Comparison of ENCODE assay signal across 8 cellular contexts in the genomic region with DNA sequence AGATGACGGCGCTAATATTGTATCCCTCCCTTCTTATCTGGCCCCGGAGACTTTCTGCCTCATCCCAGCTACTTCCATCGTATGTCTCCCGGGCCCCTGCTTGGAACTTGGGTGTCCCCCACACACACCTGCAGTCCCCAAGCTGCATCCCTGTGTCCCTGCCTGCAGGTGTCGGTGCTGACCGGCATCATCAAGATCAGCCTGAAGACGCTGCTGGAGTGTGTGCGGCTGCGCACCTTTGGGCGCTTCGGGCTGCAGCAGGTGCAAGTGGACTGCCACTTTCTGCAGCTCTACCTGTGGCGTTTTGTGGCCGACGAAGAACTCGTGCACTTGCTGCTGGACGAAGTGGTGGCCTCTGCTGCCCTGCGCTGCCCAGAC. TPM values are rescaled to one million over a fixed set of nuclear protein-coding genes. Genes with fewer than 3 reads are reported as not detected.
DNase-seq lines count a peak whose midpoint lies in the region; ATAC-seq, FAIRE-seq and TF ChIP-seq lines count a peak whose summit lies in the region.

No MANE protein-coding gene starts in this region.

- no peaks in the 10 kb centered on the region for H3K27me3 ChIP-seq in HUES64 (ENCODE audit: insufficient read depth, low read length)

- peaks cover 25% of the 10 kb centered on the region; the same call in 2 of the 3 replicates for H3K4me1 ChIP-seq in A549
- H3K4me1 ChIP-seq in HUES64 (ENCODE audit: insufficient read depth, low read length): peaks cover 7% of the 10 kb centered on the region; the same call in 1 of the 2 replicates

- no peak for TF ChIP-seq POLR2A in A549 (IDR thresholded peaks at IDR 0.05; ENCODE audit: low read length)

- peaks cover 21% of the 10 kb centered on the region for H3K36me3 ChIP-seq in HUES64 (ENCODE audit: insufficient read depth, low read length)

- H3K9me3 Mint-ChIP-seq in central memory CD8-positive, alpha-beta T cell: no peaks in the 10 kb centered on the region
- H3K9me3 Mint-ChIP-seq in neural crest cell: no peaks in the 10 kb centered on the region
- no peaks in the 10 kb centered on the region for H3K9me3 Mint-ChIP-seq in activated naive CD4-positive, alpha-beta T cell treated with anti-CD3 and anti-CD28 coated beads for 36 hours

- POLR2A ChIA-PET in A549 (lab: Yijun Ruan, JAX): interaction anchor here (0.6 to 3.4 kb wide), 13 partner anchors 8 to 267 kb away, joined by 3 to 24 read pairs (median 3); partner anchors contain the start of genes ARL2, CDC42BPG, DPF2 and FAU

- peaks cover 27% of the 10 kb centered on the region for H3K36me3 Mint-ChIP-seq in central memory CD8-positive, alpha-beta T cell (ENCODE audit: insufficient read depth)
- peaks cover under 1% of the 10 kb centered on the region for H3K36me3 Mint-ChIP-seq in neural crest cell (ENCODE audit: low read depth)
- peaks cover 2% of the 10 kb centered on the region for H3K36me3 Mint-ChIP-seq in activated naive CD4-positive, alpha-beta T cell treated with anti-CD3 and anti-CD28 coated beads for 36 hours (ENCODE audit: low read depth)

- TF ChIP-seq EP300 in A549 (IDR thresholded peaks at IDR 0.05): no peak

- 80% methylated on average over 18 of the region's 18 CpGs for WGBS in A549 (ENCODE audit: missing lambda C conversion rate)
- 92% methylated on average over 18 of the region's 18 CpGs for WGBS in HUES64

- H3K9me3 ChIP-seq in A549 (no peaks in the 10 kb centered on the region), HUES64 (ENCODE audit: insufficient read depth, low read depth, low read length) (no peaks in the 10 kb centered on the region)

- no peak overlapping the region for H3K4me3 ChIP-seq in A549
- H3K4me3 ChIP-seq in HUES64 (ENCODE audit: low read length): peak overlapping the region; percentile 25

- no peaks in the 10 kb centered on the region for H3K27me3 Mint-ChIP-seq in central memory CD8-positive, alpha-beta T cell
- H3K27me3 Mint-ChIP-seq in neural crest cell (ENCODE audit: low read depth): peaks cover 8% of the 10 kb centered on the region
- H3K27me3 Mint-ChIP-seq in activated naive CD4-positive, alpha-beta T cell treated with anti-CD3 and anti-CD28 coated beads for 36 hours (ENCODE audit: low read depth): no peaks in the 10 kb centered on the region

- no peak for TF ChIP-seq RAD21 in A549 (conservative IDR thresholded peaks at IDR 0.05 in 1 of 2, IDR thresholded peaks at IDR 0.05 in 1 of 2)

- H3K4me3 Mint-ChIP-seq in central memory CD8-positive, alpha-beta T cell: peak overlapping the region; percentile 95
- peak overlapping the region; percentile 99 for H3K4me3 Mint-ChIP-seq in neural crest cell
- no peak overlapping the region for H3K4me3 Mint-ChIP-seq in activated naive CD4-positive, alpha-beta T cell treated with anti-CD3 and anti-CD28 coated beads for 36 hours

- DNase-seq in A549 (ENCODE audit: low read depth in 1 of 2, low spot score in 1 of 2) (no peak), neural crest cell (ENCODE audit: low read depth, low spot score) (no peak), globus pallidus (ENCODE audit: low spot score) (no peak), glomerular visceral epithelial cell (ENCODE audit: extremely low spot score) (no peak), NCI-H1417 treated with DMSO at 0.1 percent for 48 hours (lab: John Stamatoyannopoulos, UW) (no peak)
- DNase-seq in central memory CD8-positive, alpha-beta T cell (ENCODE audit: low spot score in 2 of 2): no peak
- DNase-seq in activated naive CD4-positive, alpha-beta T cell treated with anti-CD3 and anti-CD28 coated beads for 36 hours: no peak

- CTCF ChIA-PET in A549 (lab: Yijun Ruan, JAX): interaction anchor here (0.6 to 6.6 kb wide), 33 partner anchors 9 to 398 kb away, joined by 3 to 153 read pairs (median 6); partner anchors contain the start of genes ARL2, CDCA5, FAU and MRPL49
- CTCF ChIA-PET in activated naive CD4-positive, alpha-beta T cell treated with anti-CD3 and anti-CD28 coated beads for 36 hours (lab: Charles Lee): interaction anchor here (0.9 to 4.1 kb wide), 20 partner anchors 8 to 325 kb away, joined by 3 to 41 read pairs (median 6); partner anchors contain the start of genes ARL2, CAPN1, CDC42EP2 and DPF2

- no peak overlapping the region for H3K9ac ChIP-seq in HUES64 (ENCODE audit: low read depth, low read length)

- peak overlapping the region; percentile 98 for H3K27ac Mint-ChIP-seq in central memory CD8-positive, alpha-beta T cell (ENCODE audit: low read depth)
- no peak overlapping the region for H3K27ac Mint-ChIP-seq in neural crest cell (ENCODE audit: unreplicated experiment)
- no peak overlapping the region for H3K27ac Mint-ChIP-seq in activated naive CD4-positive, alpha-beta T cell treated with anti-CD3 and anti-CD28 coated beads for 36 hours

- TF ChIP-seq CTCF in A549 (IDR thresholded peaks at IDR 0.05) (no peak), neural crest cell (conservative IDR thresholded peaks at IDR 0.05) (no peak)

- peak overlapping the region; percentile 100; the same call in 2 of the 3 replicates for H3K4me2 ChIP-seq in A549

- H3K4me1 Mint-ChIP-seq in central memory CD8-positive, alpha-beta T cell: peaks cover 33% of the 10 kb centered on the region
- H3K4me1 Mint-ChIP-seq in neural crest cell: peaks cover 27% of the 10 kb centered on the region
- peaks cover 45% of the 10 kb centered on the region for H3K4me1 Mint-ChIP-seq in activated naive CD4-positive, alpha-beta T cell treated with anti-CD3 and anti-CD28 coated beads for 36 hours (ENCODE audit: low read depth)

- ATAC-seq in A549: no peak
- ATAC-seq in central memory CD8-positive, alpha-beta T cell (replicated peaks; ENCODE audit: extremely low read depth, poor library complexity, severe bottlenecking): no peak

- intact Hi-C loops in activated naive CD4-positive, alpha-beta T cell treated with anti-CD3 and anti-CD28 coated beads for 36 hours (cut with micrococcal nuclease): loop anchor here (2.0 to 5.0 kb wide), 3 partner anchors 70 to 221 kb away; partner anchors contain the start of genes DPF2, POLA2 and SAC3D1

- FAIRE-seq in A549 (lab: Jason Lieb, UNC): no peak

- no peak overlapping the region for H3K27ac ChIP-seq in A549
- no peak overlapping the region for H3K27ac ChIP-seq in HUES64 (ENCODE audit: low read depth, low read length)

TF ChIP-seq in A549, 52 proteins besides CTCF, POLR2A, EP300 and RAD21 (continues in another document):
- no peak for TF ChIP-seq CEBPB (IDR thresholded peaks at IDR 0.05)
- no peak for TF ChIP-seq CBX8 (IDR thresholded peaks at IDR 0.05)
- no peak for TF ChIP-seq CHD4 (IDR thresholded peaks at IDR 0.05; ENCODE audit: borderline replicate concordance)
- TF ChIP-seq MAZ (IDR thresholded peaks at IDR 0.05; ENCODE audit: borderline replicate concordance, low read depth, low read length): no peak
- TF ChIP-seq RCOR1 (IDR thresholded peaks at IDR 0.05; ENCODE audit: low read depth, low read length): no peak

RNA-seq across cellular contexts. Expression of gene TM7SF2, which starts 0.5 kb away (rescaled TPM):
- polyA plus RNA-seq in A549 (2011; rRNA removed) (8.2 and 9.6 TPM in 2 replicates), A549 (2017; fragmentation: RNase III; extraction: RNeasy Plus Mini Kit Qiagen cat#74134 plus additional on column Dnase treatment) (6.9 to 9.7 TPM (median 8.2 TPM) in 3 replicates)
- 7.9 and 10.1 TPM in 2 replicates for polyA plus RNA-seq in A549 (2012; cell fraction: cytosol; rRNA removed)
- polyA plus RNA-seq in A549 (2012; cell fraction: nucleus; rRNA removed): 31.1 and 39.4 TPM in 2 replicates
- 8.6 and 19.4 TPM in 2 replicates for polyA minus RNA-seq in A549 (2011; rRNA and poly(A)+ RNA removed)
- polyA plus RNA-seq in HUES64 (2013, experiment 1 of 2): 52.4 TPM
- polyA plus RNA-seq in HUES64 (2013, experiment 2 of 2): 60.2 TPM
- total RNA-seq in neural crest cell: 102 and 104 TPM in 2 replicates
- 10 to 100 TPM; 10.9 to 11.9 TPM for total RNA-seq in activated naive CD4-positive, alpha-beta T cell treated with anti-CD3 and anti-CD28 coated beads for 36 hours

RNA-seq across cellular contexts. Expression of gene ZNHIT2, which starts 6.4 kb away (rescaled TPM):
- 5.5 and 6.0 TPM in 2 replicates for polyA plus RNA-seq in A549 (2011; rRNA removed)
- polyA plus RNA-seq in A549 (2012; cell fraction: cytosol; rRNA removed): 9.8 and 15.8 TPM in 2 replicates
- 13.8 and 21.4 TPM in 2 replicates for polyA plus RNA-seq in A549 (2012; cell fraction: nucleus; rRNA removed)
- 12.4 to 14.0 TPM (median 13.5 TPM) in 3 replicates for polyA plus RNA-seq in A549 (2017; fragmentation: RNase III; extraction: RNeasy Plus Mini Kit Qiagen cat#74134 plus additional on column Dnase treatment)
- 2.9 and 4.0 TPM in 2 replicates for polyA minus RNA-seq in A549 (2011; rRNA and poly(A)+ RNA removed)
- polyA plus RNA-seq in HUES64 (2013, experiment 1 of 2): 8.9 TPM
- 8.5 TPM for polyA plus RNA-seq in HUES64 (2013, experiment 2 of 2)
- total RNA-seq in neural crest cell: 8.0 and 8.3 TPM in 2 replicates
- total RNA-seq in activated naive CD4-positive, alpha-beta T cell treated with anti-CD3 and anti-CD28 coated beads for 36 hours: 1 to 10 TPM; 5.6 to 6.1 TPM

RNA-seq across cellular contexts. Expression of gene FAU, which starts 10.8 kb away (rescaled TPM):
- 401 and 591 TPM in 2 replicates for polyA plus RNA-seq in A549 (2011; rRNA removed)
- polyA plus RNA-seq in A549 (2012; cell fraction: cytosol; rRNA removed): 964 and 1,067 TPM in 2 replicates
- polyA plus RNA-seq in A549 (2012; cell fraction: nucleus; rRNA removed): 604 and 874 TPM in 2 replicates
- polyA plus RNA-seq in A549 (2017; fragmentation: RNase III; extraction: RNeasy Plus Mini Kit Qiagen cat#74134 plus additional on column Dnase treatment): 866 to 893 TPM (median 878 TPM) in 3 replicates
- polyA minus RNA-seq in A549 (2011; rRNA and poly(A)+ RNA removed): 132 and 170 TPM in 2 replicates
- polyA plus RNA-seq in HUES64 (2013, experiment 1 of 2): 815 TPM
- 790 TPM for polyA plus RNA-seq in HUES64 (2013, experiment 2 of 2)
- 697 and 738 TPM in 2 replicates for total RNA-seq in neural crest cell
- 1,000 to 10,000 TPM; 1,272 to 1,294 TPM for total RNA-seq in activated naive CD4-positive, alpha-beta T cell treated with anti-CD3 and anti-CD28 coated beads for 36 hours

RNA-seq across cellular contexts. Expression of gene MRPL49, which starts 11.0 kb away (rescaled TPM):
- polyA plus RNA-seq in A549 (2011; rRNA removed): 55.5 and 61.8 TPM in 2 replicates
- 58.6 and 78.9 TPM in 2 replicates for polyA plus RNA-seq in A549 (2012; cell fraction: cytosol; rRNA removed)
- polyA plus RNA-seq in A549 (2012; cell fraction: nucleus; rRNA removed): 49.9 and 81.5 TPM in 2 replicates
- polyA plus RNA-seq in A549 (2017; fragmentation: RNase III; extraction: RNeasy Plus Mini Kit Qiagen cat#74134 plus additional on column Dnase treatment): 62.7 to 65.5 TPM (median 64.5 TPM) in 3 replicates
- polyA minus RNA-seq in A549 (2011; rRNA and poly(A)+ RNA removed): 36.8 and 43.7 TPM in 2 replicates
- polyA plus RNA-seq in HUES64 (2013, experiment 1 of 2): 53.0 TPM
- polyA plus RNA-seq in HUES64 (2013, experiment 2 of 2): 44.4 TPM
- total RNA-seq in neural crest cell: 50.3 and 59.3 TPM in 2 replicates
- 10 to 100 TPM; 49.3 to 51.6 TPM for total RNA-seq in activated naive CD4-positive, alpha-beta T cell treated with anti-CD3 and anti-CD28 coated beads for 36 hours

RNA-seq across cellular contexts. Expression of gene VPS51, which starts 15.1 kb away (rescaled TPM):
- polyA plus RNA-seq in A549 (2011; rRNA removed) (37.2 and 44.7 TPM in 2 replicates), A549 (2017; fragmentation: RNase III; extraction: RNeasy Plus Mini Kit Qiagen cat#74134 plus additional on column Dnase treatment) (46.7 to 51.7 TPM (median 51.0 TPM) in 3 replicates)
- 64.6 and 84.0 TPM in 2 replicates for polyA plus RNA-seq in A549 (2012; cell fraction: cytosol; rRNA removed)
- polyA plus RNA-seq in A549 (2012; cell fraction: nucleus; rRNA removed): 183 and 198 TPM in 2 replicates
- 118 and 162 TPM in 2 replicates for polyA minus RNA-seq in A549 (2011; rRNA and poly(A)+ RNA removed)
- polyA plus RNA-seq in HUES64 (2013, experiment 1 of 2): 65.5 TPM
- polyA plus RNA-seq in HUES64 (2013, experiment 2 of 2): 55.0 TPM
- 76.5 and 94.3 TPM in 2 replicates for total RNA-seq in neural crest cell
- 10 to 100 TPM; 90.8 to 96.0 TPM for total RNA-seq in activated naive CD4-positive, alpha-beta T cell treated with anti-CD3 and anti-CD28 coated beads for 36 hours
